ENCODE assay signal across 8 cellular contexts in genomic region chr16:72099377-72099818, GRCh38. TPM values are rescaled to one million over a fixed set of nuclear protein-coding genes. Genes with fewer than 3 reads are reported as not detected.
DNase-seq lines count a peak whose midpoint lies in the region; ATAC-seq and TF ChIP-seq lines count a peak whose summit lies in the region.

No MANE protein-coding gene starts in this region.

- TF ChIP-seq CTCF in coronary artery (IDR thresholded peaks at IDR 0.05) (peak; percentile 18), lower lobe of right lung (IDR thresholded peaks at IDR 0.05) (peak; percentile 53)

- DNase-seq in DMS153 treated with DMSO at 0.1 percent for 48 hours (lab: John Stamatoyannopoulos, UW; ENCODE audit: unreplicated experiment) = peak; percentile 10
- no peak for DNase-seq in DMS153 (lab: John Stamatoyannopoulos, UW)
- DNase-seq in H7 = peak; percentile 87
- DNase-seq in NAMALWA (ENCODE audit: low spot score) = peak; percentile 85
- DNase-seq in T-helper 9 cell = peak; percentile 9
- DNase-seq in coronary artery (ENCODE audit: low spot score) = no peak
- no peak for DNase-seq in lower lobe of right lung
- peak in 4 of 6 experiments; percentile 2 to 16 (median 14) for DNase-seq in stimulated activated naive CD4-positive, alpha-beta T cell (lab: John Stamatoyannopoulos, UW)

- no peaks in the 10 kb centered on the region for H3K27me3 ChIP-seq in H7 (ENCODE audit: control insufficient read depth, insufficient read depth, low read length)
- H3K27me3 ChIP-seq in lower lobe of right lung (ENCODE audit: low read depth) = no peaks in the 10 kb centered on the region

- no peak overlapping the region for H3K4me3 ChIP-seq in H7 (ENCODE audit: insufficient read depth, low read depth, low read length)
- H3K4me3 ChIP-seq in coronary artery = no peak overlapping the region
- no peak overlapping the region for H3K4me3 ChIP-seq in lower lobe of right lung

- no peaks in the 10 kb centered on the region for H3K9me3 ChIP-seq in lower lobe of right lung

- H3K27ac ChIP-seq in coronary artery = no peak overlapping the region
- H3K27ac ChIP-seq in lower lobe of right lung = no peak overlapping the region

- intact Hi-C loops in lower lobe of right lung (cut with DNase I) = no loop called here

- H3K4me1 ChIP-seq in lower lobe of right lung = peaks cover 12% of the 10 kb centered on the region

- H3K36me3 ChIP-seq in H7 (replicated peaks; ENCODE audit: control insufficient read depth, insufficient read depth, low read length) (peaks cover 46% of the 10 kb centered on the region), lower lobe of right lung (peaks cover 85% of the 10 kb centered on the region)

- ATAC-seq in lower lobe of right lung = peak; percentile 81 to 86

RNA-seq across cellular contexts. Expression of gene DHX38, which starts 5.8 kb away (rescaled TPM):
- total RNA-seq in H7 (2014; rRNA removed; shearing (Covaris generic)) = 55.7 and 56.8 TPM in 2 replicates
- 52.5 TPM for total RNA-seq in lower lobe of right lung

RNA-seq across cellular contexts. Expression of gene TXNL4B, which starts 6.0 kb away (rescaled TPM):
- 6.1 and 8.3 TPM in 2 replicates for total RNA-seq in H7 (2014; rRNA removed; shearing (Covaris generic))
- total RNA-seq in lower lobe of right lung = 14.4 TPM

RNA-seq across cellular contexts. Expression of gene HPR, which starts 36.4 kb away (rescaled TPM):
- not detected in 2 replicates for total RNA-seq in H7 (2014; rRNA removed; shearing (Covaris generic))
- total RNA-seq in lower lobe of right lung = 1.8 TPM

RNA-seq across cellular contexts. Expression of gene HP, which starts 45.1 kb away (rescaled TPM):
- 1.6 and 9.8 TPM in 2 replicates for total RNA-seq in H7 (2014; rRNA removed; shearing (Covaris generic))
- 66.8 TPM for total RNA-seq in lower lobe of right lung

Comparison
In these comparisons a context has a peak if more than half of its experiments do, and no peak if none do; other contexts are left out.
1. DNase-seq: peak in DMS153 treated with DMSO at 0.1 percent for 48 hours (single experiment), H7 (single experiment), NAMALWA (single experiment), T-helper 9 cell (single experiment) and stimulated activated naive CD4-positive, alpha-beta T cell (4 of 6); none in DMS153 (single experiment), coronary artery (single experiment) and lower lobe of right lung (single experiment).